In genomic region chr10:98361131-98361633, GRCh38 we compare ENCODE assay signal across 1 cellular context.
TF ChIP-seq lines count a peak whose summit lies in the region.

No MANE protein-coding gene starts in this region.

TF ChIP-seq in WTC11, 78 proteins besides CTCF, POLR2A, EP300 and RAD21 (continued from another document):
- TF ChIP-seq AFF4 (CRISPR knock-in tag; IDR thresholded peaks at IDR 0.05; ENCODE audit: borderline replicate concordance) (no peak), ZNF396 (CRISPR knock-in tag; IDR thresholded peaks at IDR 0.05; ENCODE audit: borderline replicate concordance) (no peak), CBFB (CRISPR knock-in tag; IDR thresholded peaks at IDR 0.05; ENCODE audit: low read depth) (no peak), ZNF416 (CRISPR knock-in tag; IDR thresholded peaks at IDR 0.05) (no peak), ELF4 (CRISPR knock-in tag; IDR thresholded peaks at IDR 0.05; ENCODE audit: low read depth) (no peak), ETV6 (CRISPR knock-in tag; IDR thresholded peaks at IDR 0.05) (no peak), MLX (CRISPR knock-in tag; IDR thresholded peaks at IDR 0.05) (no peak), ZNF317 (CRISPR knock-in tag; IDR thresholded peaks at IDR 0.05; ENCODE audit: borderline replicate concordance, low read depth) (no peak), USF1 (CRISPR knock-in tag; IDR thresholded peaks at IDR 0.05) (no peak), ZNF423 (CRISPR knock-in tag; IDR thresholded peaks at IDR 0.05) (no peak), NFYB (CRISPR knock-in tag; conservative IDR thresholded peaks at IDR 0.05; ENCODE audit: low read depth) (no peak), ZBTB21 (CRISPR knock-in tag; IDR thresholded peaks at IDR 0.05; ENCODE audit: borderline replicate concordance) (no peak), ZNF232 (CRISPR knock-in tag; IDR thresholded peaks at IDR 0.05) (no peak)
TF ChIP-seq in WTC11: peak in this region for 0.
